23 cellular contexts compared by ENCODE assay signal in genomic region chr4:163063891-163064290, GRCh38.
DNase-seq lines count a peak whose midpoint lies in the region; ATAC-seq and TF ChIP-seq lines count a peak whose summit lies in the region.
"Had no signal": no experiment of that assay in that cellular context is flagged by ENCODE, and none has a peak within 500 bp of the region (broad histone marks: within the 10 kb centered on the region; RNA-seq: fewer than 3 reads in every experiment).

No MANE protein-coding gene starts in this region.

- H3K4me3 ChIP-seq in PC-3 (ENCODE audit: low read length) (no peak overlapping the region), choroid plexus epithelial cell (ENCODE audit: low read depth, low read length) (no peak overlapping the region)
- H3K4me3 ChIP-seq: heart left ventricle, lung had no signal

- CTCF ChIA-PET in PC-3 (lab: Charles Lee) = no interaction called here

- peaks cover 10% of the 10 kb centered on the region for H3K4me1 ChIP-seq in PC-3 (ENCODE audit: insufficient read depth, low read length)
- H3K4me1 ChIP-seq: BE2C, heart left ventricle had no signal

- no peaks in the 10 kb centered on the region for H3F3A ChIP-seq in PC-3 (ENCODE audit: low read length, unreplicated experiment)

- ATAC-seq in PC-3 = peak; percentile 85
- ATAC-seq: esophagus mucosa; heart left ventricle; natural killer cell treated with Interleukin-12 subunit alpha and Interleukin-12 subunit beta and Interleukin-15 and Interleukin-18, amount 100 ng/mL, for 72 hours; T-helper 17 cell had no signal

- no peak overlapping the region for H2AFZ ChIP-seq in PC-3 (ENCODE audit: low read length)

- no peaks in the 10 kb centered on the region for H3K79me2 ChIP-seq in PC-3 (ENCODE audit: low read length)

- DNase-seq in GM04504 (ENCODE audit: low read depth) (peak; percentile 10), PC-3 (peak; percentile 78), choroid plexus epithelial cell (ENCODE audit: low read depth) (peak; percentile 60), stromal cell of bone marrow (ENCODE audit: low read depth) (peak; percentile 9), G401 (ENCODE audit: low spot score) (no peak), NCI-H1930 (lab: John Stamatoyannopoulos, UW) (no peak), head of caudate nucleus (no peak)
- DNase-seq: activated B cell treated with CpG ODN at 0.5 μM for 24 hours; BE2C; heart left ventricle; immature natural killer cell; NCI-H1048; NCI-H2081; NCI-H510A treated with DMSO at 0.1 percent for 48 hours; posterior cingulate gyrus; SIG-M5; small intestine; stimulated activated CD4-positive, alpha-beta T cell treated with anti-CD3 and anti-CD28 coated beads, Interleukin-4, amount 100 ng/mL, for 24 hours; substantia nigra; T-helper 17 cell had no signal

- no peaks in the 10 kb centered on the region for H3K27me3 ChIP-seq in PC-3 (ENCODE audit: low read length)
- H3K27me3 ChIP-seq: BE2C, heart left ventricle had no signal

- no peaks in the 10 kb centered on the region for H4K20me1 ChIP-seq in PC-3 (ENCODE audit: low read length)

- intact Hi-C loops in PC-3 (cut with micrococcal nuclease) (no loop called here), head of caudate nucleus (cut with DNase I) (no loop called here)

- H3K36me3 ChIP-seq in PC-3 (ENCODE audit: low read depth, low read length) = no peaks in the 10 kb centered on the region
- H3K36me3 ChIP-seq: BE2C, heart left ventricle had no signal

- TF ChIP-seq CTCF in PC-3 (conservative IDR thresholded peaks at IDR 0.05; ENCODE audit: low read depth, low read length) = no peak
- TF ChIP-seq CTCF in choroid plexus epithelial cell (conservative IDR thresholded peaks at IDR 0.05; ENCODE audit: low read depth, low read length) = no peak

- no peak overlapping the region for H3K4me2 ChIP-seq in PC-3 (ENCODE audit: low read length)

- H3K27ac ChIP-seq in PC-3 (ENCODE audit: low read length) = no peak overlapping the region
- H3K27ac ChIP-seq: heart left ventricle had no signal

- POLR2A ChIA-PET in PC-3 (lab: Charles Lee; ENCODE audit: unreplicated experiment) = no interaction called here

- in situ Hi-C loops in G401 (cut with HindIII; ENCODE audit: low sequenced_read_pairs) = no loop called here

- no peaks in the 10 kb centered on the region for H3K9me2 ChIP-seq in PC-3 (replicated peaks; ENCODE audit: low read length)

- no TSS peak for BruUV-seq in PC-3 (replicated peaks; lab: Mats Ljungman, UMichigan)

- H3K9me3 ChIP-seq in PC-3 (ENCODE audit: low read length) = no peaks in the 10 kb centered on the region
- H3K9me3 ChIP-seq: BE2C had no signal

- H3K9ac ChIP-seq in PC-3 (ENCODE audit: low read length) = no peak overlapping the region

Comparison
In these comparisons a context has a peak if more than half of its experiments do, and no peak if none do; other contexts are left out.
1. DNase-seq: peak in GM04504 (single experiment), PC-3 (single experiment), choroid plexus epithelial cell (single experiment) and stromal cell of bone marrow (single experiment); none in G401 (single experiment), NCI-H1930 (0 of 2) and head of caudate nucleus (0 of 42).